ENCODE assay signal across 8 cellular contexts in genomic region chr7:77698042-77698625, GRCh38. TPM values are rescaled to one million over a fixed set of nuclear protein-coding genes. Genes with fewer than 3 reads are reported as not detected.
DNase-seq lines count a peak whose midpoint lies in the region; ATAC-seq lines count a peak whose summit lies in the region.

No MANE protein-coding gene starts in this region.

- no peak overlapping the region for H3K27ac ChIP-seq in neuronal stem cell (replicated peaks; ENCODE audit: low read length)

- peak; percentile 90 for DNase-seq in NOMO-1 treated with DMSO at 0.1 percent for 48 hours (lab: John Stamatoyannopoulos, UW; ENCODE audit: unreplicated experiment)
- DNase-seq in neuronal stem cell (ENCODE audit: low spot score): no peak
- DNase-seq in activated effector memory CD4-positive, alpha-beta T cell treated with anti-CD3 and anti-CD28 coated beads, Interleukin-2, amount 50 U/mL, for 16 hours: no peak
- no peak for DNase-seq in iPS-NIHi7 (ENCODE audit: extremely low spot score)
- no peak for DNase-seq in activated CD4-positive, alpha-beta T cell treated with anti-CD3 and anti-CD28 coated beads for 48 hours

- H3K18ac ChIP-seq in neuronal stem cell (ENCODE audit: low read length): no peak overlapping the region

- peaks cover 5% of the 10 kb centered on the region for H3K4me1 ChIP-seq in ES-I3 (ENCODE audit: insufficient read depth, low read length)
- peaks cover 5 to 13% of the 10 kb centered on the region in 2 donors for H3K4me1 ChIP-seq in neuronal stem cell (ENCODE audit: control insufficient read depth in 2 of 2, insufficient read depth in 1 of 2, low read depth in 1 of 2, low read length in 2 of 2)

- no peak overlapping the region for H2AK5ac ChIP-seq in neuronal stem cell (ENCODE audit: low read depth, low read length)

- H3K27ac Mint-ChIP-seq in dendritic cell treated with granulocyte-macrophage colony-stimulating factor and Interleukin-4, amounts not matched to agents 40 ng/mL and 50 ng/mL, for 4 days: no peak overlapping the region

- peaks cover 7% of the 10 kb centered on the region for H3K79me1 ChIP-seq in neuronal stem cell (ENCODE audit: low read depth, low read length)

- H3K9me3 ChIP-seq in ES-I3 (ENCODE audit: control insufficient read depth, insufficient read depth, low read length) (no peaks in the 10 kb centered on the region), neuronal stem cell (replicated peaks in 1 of 2; ENCODE audit: control insufficient read depth in 2 of 2, insufficient read depth in 1 of 2, low read depth in 1 of 2, low read length in 2 of 2) (no peaks in the 10 kb centered on the region)

- H3K4me3 ChIP-seq in neuronal stem cell (ENCODE audit: low read length in 2 of 2): peak overlapping the region in 1 of 2 donors; percentile 100

- no peak overlapping the region for H3K14ac ChIP-seq in neuronal stem cell (ENCODE audit: low read length)

- peak overlapping the region; percentile 97; the same call in 1 of the 2 replicates for H3K9ac ChIP-seq in ES-I3 (ENCODE audit: low read depth, low read length)
- no peak overlapping the region for H3K9ac ChIP-seq in neuronal stem cell (ENCODE audit: low read depth, low read length, poor library complexity)

- no peak overlapping the region for H2AFZ ChIP-seq in neuronal stem cell (ENCODE audit: low read length)

- no peaks in the 10 kb centered on the region for H3K9me3 Mint-ChIP-seq in dendritic cell treated with granulocyte-macrophage colony-stimulating factor and Interleukin-4, amounts not matched to agents 40 ng/mL and 50 ng/mL, for 4 days

- no peak overlapping the region for H2BK5ac ChIP-seq in neuronal stem cell (ENCODE audit: low read length)

- no peak overlapping the region for H3K23ac ChIP-seq in neuronal stem cell (ENCODE audit: low read depth, low read length, poor library complexity)

- H3K27me3 ChIP-seq in neuronal stem cell (ENCODE audit: control insufficient read depth in 3 of 3, insufficient read depth in 3 of 3, low read depth in 1 of 3, low read length in 3 of 3): no peaks in the 10 kb centered on the region

- H3K27me3 Mint-ChIP-seq in dendritic cell treated with granulocyte-macrophage colony-stimulating factor and Interleukin-4, amounts not matched to agents 40 ng/mL and 50 ng/mL, for 4 days: no peaks in the 10 kb centered on the region

- no peak for ATAC-seq in GM19324 (IDR thresholded peaks at IDR 0.05; ENCODE audit: low FRiP score, unreplicated experiment)

- H3K36me3 Mint-ChIP-seq in dendritic cell treated with granulocyte-macrophage colony-stimulating factor and Interleukin-4, amounts not matched to agents 40 ng/mL and 50 ng/mL, for 4 days (ENCODE audit: low read depth): peaks cover 31% of the 10 kb centered on the region

- H4K91ac ChIP-seq in neuronal stem cell (ENCODE audit: low read depth, low read length, poor library complexity): no peak overlapping the region

- H2BK12ac ChIP-seq in neuronal stem cell (ENCODE audit: low read length): no peak overlapping the region

- H2BK120ac ChIP-seq in neuronal stem cell (ENCODE audit: low read depth, low read length): no peak overlapping the region

- H3K36me3 ChIP-seq in ES-I3 (ENCODE audit: insufficient read depth, low read length) (no peaks in the 10 kb centered on the region), neuronal stem cell (replicated peaks in 1 of 2; ENCODE audit: control insufficient read depth in 2 of 2, insufficient read depth in 2 of 2, low read length in 2 of 2) (peaks cover 2 to 29% of the 10 kb centered on the region in 2 donors)

- H3K4ac ChIP-seq in neuronal stem cell (ENCODE audit: low read length): no peak overlapping the region

- peak overlapping the region; percentile 100 for H3K4me3 Mint-ChIP-seq in dendritic cell treated with granulocyte-macrophage colony-stimulating factor and Interleukin-4, amounts not matched to agents 40 ng/mL and 50 ng/mL, for 4 days

- H3K4me1 Mint-ChIP-seq in dendritic cell treated with granulocyte-macrophage colony-stimulating factor and Interleukin-4, amounts not matched to agents 40 ng/mL and 50 ng/mL, for 4 days (ENCODE audit: low read depth): peaks cover 50% of the 10 kb centered on the region

- H2BK15ac ChIP-seq in neuronal stem cell (ENCODE audit: low read length): no peak overlapping the region

- intact Hi-C loops in dendritic cell treated with granulocyte-macrophage colony-stimulating factor and Interleukin-4, amounts not matched to agents 40 ng/mL and 50 ng/mL, for 4 days (cut with micrococcal nuclease): loop anchor here (5.0 kb wide), 2 partner anchors 59 to 99 kb away; partner anchors contain the start of genes PHTF2 and TMEM60

- H3K4me2 ChIP-seq in neuronal stem cell (ENCODE audit: insufficient read depth, low read length, poor library complexity, severe bottlenecking): peak overlapping the region; percentile 37

- no peak overlapping the region for H4K8ac ChIP-seq in neuronal stem cell (ENCODE audit: low read depth, low read length)

RNA-seq across cellular contexts. Expression of gene RSBN1L, which starts 1.9 kb away (rescaled TPM):
- polyA plus RNA-seq in neuronal stem cell (2013, experiment 1 of 2): 15.5 TPM
- 16.2 TPM for polyA plus RNA-seq in neuronal stem cell (2013, experiment 2 of 2)
